Comparison of ENCODE assay signal across 15 cellular contexts in genomic region chr22:43377486-43377995, GRCh38. TPM values are rescaled to one million over a fixed set of nuclear protein-coding genes. Genes with fewer than 3 reads are reported as not detected.
DNase-seq lines count a peak whose midpoint lies in the region; ATAC-seq and TF ChIP-seq lines count a peak whose summit lies in the region.
"Had no signal": no experiment of that assay in that cellular context is flagged by ENCODE, and none has a peak within 500 bp of the region (broad histone marks: within the 10 kb centered on the region; RNA-seq: fewer than 3 reads in every experiment).

No MANE protein-coding gene starts in this region.

- H3K27ac ChIP-seq in cardiac muscle cell (peak overlapping the region; percentile 79), thyroid gland (peak overlapping the region; percentile 72 to 89 (median 75))
- H3K27ac ChIP-seq: A549, heart right ventricle, left lung, SJCRH30 had no signal

- 14 to 17% methylated on average over 11 of the region's 11 CpGs for WGBS in thyroid gland, 2 donors

- intact Hi-C loops in Right ventricle myocardium inferior (cut with DNase I), result no loop called here
- intact Hi-C loops in thyroid gland (cut with DNase I), result no loop called here

- H3K4me3 ChIP-seq in cardiac muscle cell (no peak overlapping the region), thyroid gland (replicated peaks in 1 of 3) (no peak overlapping the region)
- H3K4me3 ChIP-seq: A549, heart right ventricle, left lung, SJCRH30 had no signal

- H3K27me3 Mint-ChIP-seq in HFFc6 (ENCODE audit: insufficient read depth), result peaks cover 41% of the 10 kb centered on the region

- ATAC-seq in Right ventricle myocardium inferior (no peak), GM18870 (IDR thresholded peaks at IDR 0.05; ENCODE audit: unreplicated experiment) (no peak)
- ATAC-seq: A549, heart right ventricle had no signal

- H3K4me1 ChIP-seq in cardiac muscle cell (ENCODE audit: low read depth), result peaks cover 22% of the 10 kb centered on the region
- peaks cover 19 to 25% of the 10 kb centered on the region in 2 donors for H3K4me1 ChIP-seq in thyroid gland
- H3K4me1 ChIP-seq: A549 had no signal

- no peaks in the 10 kb centered on the region for H3K27me3 ChIP-seq in cardiac muscle cell
- no peaks in the 10 kb centered on the region for H3K27me3 ChIP-seq in thyroid gland
- H3K27me3 ChIP-seq: SJCRH30 had no signal

- no peak overlapping the region for H3K4me3 Mint-ChIP-seq in HFFc6
- H3K4me3 Mint-ChIP-seq: activated CD8-positive, alpha-beta T cell treated with anti-CD3 and anti-CD28 coated beads, Interleukin-2, amount 10 ng/mL, durations not matched to agents 7 days and 5 days had no signal

- no peak for TF ChIP-seq CTCF in cardiac muscle cell (IDR thresholded peaks at IDR 0.05; ENCODE audit: low read depth, low read length)
- TF ChIP-seq CTCF in thyroid gland (IDR thresholded peaks at IDR 0.05), result no peak
- TF ChIP-seq CTCF in HFFc6 (IDR thresholded peaks at IDR 0.05), result no peak

- no peak for TF ChIP-seq POLR2A in thyroid gland (IDR thresholded peaks at IDR 0.05)

- DNase-seq in cardiac muscle cell (ENCODE audit: low read depth in 1 of 2, low spot score in 1 of 2) (peak in 1 of 2 donors; percentile 37), Right ventricle myocardium inferior (ENCODE audit: missing footprints) (no peak), dermis microvascular lymphatic vessel endothelial cell (ENCODE audit: low read depth in 2 of 2) (peak; percentile 18 to 26), middle frontal gyrus (ENCODE audit: extremely low spot score, low spot score) (peak; percentile 8), thyroid gland (peak; percentile 76 to 81), HFFc6 (no peak), ureter (ENCODE audit: low spot score) (no peak)
- DNase-seq: COR-L47, heart right ventricle, left lung, nephron progenitor cell had no signal

- peaks cover 24% of the 10 kb centered on the region for H3K4me1 Mint-ChIP-seq in HFFc6 (ENCODE audit: low read depth)

- peaks cover 7% of the 10 kb centered on the region; the same call in 1 of the 2 replicates for H3K36me3 Mint-ChIP-seq in HFFc6 (ENCODE audit: low read depth)

- H3K9me3 ChIP-seq in cardiac muscle cell (ENCODE audit: low read depth) (no peaks in the 10 kb centered on the region), thyroid gland (no peaks in the 10 kb centered on the region)
- H3K9me3 ChIP-seq: A549, SJCRH30 had no signal

- H3K27ac Mint-ChIP-seq in HFFc6, result no peak overlapping the region
- H3K27ac Mint-ChIP-seq: activated CD8-positive, alpha-beta T cell treated with anti-CD3 and anti-CD28 coated beads, Interleukin-2, amount 10 ng/mL, durations not matched to agents 7 days and 5 days; nephron progenitor cell had no signal

- H3K9me3 Mint-ChIP-seq in HFFc6, result peaks cover 10% of the 10 kb centered on the region

- H3K36me3 ChIP-seq in cardiac muscle cell, result no peaks in the 10 kb centered on the region
- no peaks in the 10 kb centered on the region for H3K36me3 ChIP-seq in thyroid gland
- H3K36me3 ChIP-seq: heart right ventricle, left lung, SJCRH30 had no signal

RNA-seq across cellular contexts. Expression of gene MPPED1, which starts 34.3 kb away (rescaled TPM):
- total RNA-seq in cardiac muscle cell (0.11 and 0.12 TPM in 2 replicates), Right ventricle myocardium inferior (not detected), dermis microvascular lymphatic vessel endothelial cell (not detected in 2 replicates), thyroid gland (not detected), ureter (0.78 TPM)
- polyA plus RNA-seq in cardiac muscle cell, result 0.61 TPM in 1 of 2 replicates, not detected in the other
- not detected for total RNA-seq in HFFc6 (2021; fragmentation: NEBNext Ultra II Directional; extraction: Animal tissue kit (Norgen Biotek cat#: 25700))
- total RNA-seq: activated CD8-positive, alpha-beta T cell treated with anti-CD3 and anti-CD28 coated beads, Interleukin-2, amount 10 ng/mL, durations not matched to agents 7 days and 5 days; heart right ventricle; left lung; SJCRH30 had no signal
- polyA plus RNA-seq: A549 had no signal

RNA-seq across cellular contexts. Expression of gene SCUBE1, which starts 34.4 kb away (rescaled TPM):
- total RNA-seq in cardiac muscle cell (1.8 and 6.9 TPM in 2 replicates), Right ventricle myocardium inferior (0.89 TPM), dermis microvascular lymphatic vessel endothelial cell (0.51 and 0.89 TPM in 2 replicates), thyroid gland (1 to 10 TPM in 2 of 4 donors, under 1 TPM in 2; 0.78 to 3.5 (median 0.95) TPM), ureter (19.0 TPM)
- polyA plus RNA-seq in cardiac muscle cell, result 2.1 and 8.7 TPM in 2 replicates
- total RNA-seq in HFFc6 (2021; fragmentation: NEBNext Ultra II Directional; extraction: Animal tissue kit (Norgen Biotek cat#: 25700)), result not detected

Comparison
In these comparisons a context has a peak if more than half of its experiments do, and no peak if none do; other contexts are left out.
1. DNase-seq: peak in dermis microvascular lymphatic vessel endothelial cell (2 of 2), middle frontal gyrus (single experiment) and thyroid gland (2 of 2); none in Right ventricle myocardium inferior (single experiment), HFFc6 (single experiment) and ureter (single experiment).